ENCODE assay signal across 18 cellular contexts in genomic region chr1:44262414-44262813, GRCh38.
"Had no signal": no experiment of that assay in that cellular context is flagged by ENCODE, and none has a peak within 500 bp of the region (broad histone marks: within the 10 kb centered on the region; RNA-seq: fewer than 3 reads in every experiment).

No MANE protein-coding gene starts in this region.

- H3K36me3 ChIP-seq: adrenal gland, lower lobe of right lung, suprapubic skin had no signal

- H3K4me2 ChIP-seq: hepatocyte had no signal

- H3K4me1 ChIP-seq: psoas muscle had no signal

- H3K27me3 Mint-ChIP-seq: activated B cell treated with CpG ODN at 0.5 μM for 24 hours; activated CD4-positive, alpha-beta memory T cell treated with anti-CD3 and anti-CD28 coated beads for 36 hours; activated naive CD4-positive, alpha-beta T cell treated with anti-CD3 and anti-CD28 coated beads, Interleukin-2, amount 50 U/mL, for 24 hours; stimulated activated naive CD8-positive, alpha-beta T cell treated with anti-CD3 and anti-CD28 coated beads, Interleukin-15, Interleukin-2, amounts not matched to agents 100 ng/mL and 50 ng/mL, for 24 hours had no signal

- H2AFZ ChIP-seq: hepatocyte had no signal

- H3K27me3 ChIP-seq: adrenal gland, foreskin keratinocyte, hepatocyte, suprapubic skin had no signal

- H3K9me3 ChIP-seq: adrenal gland, lower lobe of right lung, psoas muscle, suprapubic skin had no signal

- H3K27ac ChIP-seq: foreskin keratinocyte, hepatocyte, lower lobe of right lung, psoas muscle, suprapubic skin had no signal

- DNase-seq: activated B cell treated with CpG ODN at 0.5 μM for 24 hours; activated CD4-positive, alpha-beta memory T cell treated with anti-CD3 and anti-CD28 coated beads for 36 hours; activated CD4-positive, alpha-beta T cell treated with anti-CD3 and anti-CD28 coated beads for 4 hours; activated effector memory CD4-positive, alpha-beta T cell treated with anti-CD3 and anti-CD28 coated beads, Interleukin-2, amount 50 U/mL, for 16 hours; activated T-cell treated with anti-CD3 and anti-CD28 coated beads, Interleukin-2, amount 50 U/mL, for 4 hours; adrenal gland; nephron progenitor cell; psoas muscle; right cardiac atrium; stimulated activated CD4-positive, alpha-beta T cell treated with anti-CD3 and anti-CD28 coated beads, Interleukin-2, amount 100 ng/mL, for 24 hours; trophoblast cell had no signal

- H3K4me3 Mint-ChIP-seq: activated B cell treated with CpG ODN at 0.5 μM for 24 hours; activated CD4-positive, alpha-beta memory T cell treated with anti-CD3 and anti-CD28 coated beads for 36 hours; activated naive CD4-positive, alpha-beta T cell treated with anti-CD3 and anti-CD28 coated beads, Interleukin-2, amount 50 U/mL, for 24 hours; activated T-cell treated with anti-CD3 and anti-CD28 coated beads, Interleukin-2, amount 50 U/mL, for 4 hours; mesothelial cell of epicardium; nephron progenitor cell; stimulated activated naive CD8-positive, alpha-beta T cell treated with anti-CD3 and anti-CD28 coated beads, Interleukin-15, Interleukin-2, amounts not matched to agents 100 ng/mL and 50 ng/mL, for 24 hours had no signal

- H3K79me2 ChIP-seq: hepatocyte had no signal

- H3K4me3 ChIP-seq: adrenal gland, hepatocyte, lower lobe of right lung, psoas muscle, suprapubic skin had no signal

- H3K27ac Mint-ChIP-seq: activated B cell treated with CpG ODN at 0.5 μM for 24 hours; activated CD4-positive, alpha-beta memory T cell treated with anti-CD3 and anti-CD28 coated beads for 36 hours; activated naive CD4-positive, alpha-beta T cell treated with anti-CD3 and anti-CD28 coated beads, Interleukin-2, amount 50 U/mL, for 24 hours; mesothelial cell of epicardium; nephron progenitor cell had no signal

- H3K9me3 Mint-ChIP-seq: activated B cell treated with CpG ODN at 0.5 μM for 24 hours; activated CD4-positive, alpha-beta memory T cell treated with anti-CD3 and anti-CD28 coated beads for 36 hours; activated naive CD4-positive, alpha-beta T cell treated with anti-CD3 and anti-CD28 coated beads, Interleukin-2, amount 50 U/mL, for 24 hours; activated T-cell treated with anti-CD3 and anti-CD28 coated beads, Interleukin-2, amount 50 U/mL, for 4 hours; mesothelial cell of epicardium; nephron progenitor cell; stimulated activated naive CD8-positive, alpha-beta T cell treated with anti-CD3 and anti-CD28 coated beads, Interleukin-15, Interleukin-2, amounts not matched to agents 100 ng/mL and 50 ng/mL, for 24 hours had no signal
